Comparison of ENCODE assay signal across 8 cellular contexts in the genomic region with DNA sequence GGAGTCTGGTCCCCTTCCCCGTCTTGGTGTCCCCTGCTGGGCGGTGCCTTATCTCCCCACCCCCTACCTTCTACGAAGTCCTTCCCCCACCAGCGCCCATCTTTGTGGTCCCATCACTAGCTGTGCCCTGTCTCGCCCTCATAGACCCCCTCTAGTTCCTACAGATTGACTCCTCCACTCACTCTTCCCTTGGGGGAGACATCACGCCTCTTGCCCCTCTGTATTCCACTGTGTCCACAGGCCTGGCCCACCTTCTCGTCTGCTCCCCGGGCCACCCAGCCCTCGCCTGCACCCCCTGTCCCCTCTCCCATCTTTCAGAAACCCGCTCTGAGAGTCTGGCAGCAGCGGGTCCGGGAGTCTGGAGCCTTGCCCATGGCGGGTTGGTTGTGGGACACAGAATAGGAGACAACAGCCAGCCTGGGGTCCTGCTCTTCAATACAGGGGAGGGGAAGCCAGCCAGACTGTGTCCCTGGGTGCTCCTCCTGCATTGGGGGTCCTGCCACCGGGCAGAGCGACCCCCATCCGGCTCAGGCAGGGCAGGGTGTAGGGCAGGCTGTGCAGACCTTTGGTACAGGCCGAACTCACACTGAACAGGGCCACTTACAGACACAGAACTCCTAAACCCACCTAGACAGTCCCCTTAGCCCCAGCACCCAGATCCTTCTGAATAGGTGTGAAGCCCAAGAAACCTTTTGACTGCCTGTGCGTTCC. TPM values are rescaled to one million over a fixed set of nuclear protein-coding genes. Genes with fewer than 3 reads are reported as not detected.
DNase-seq lines count a peak whose midpoint lies in the region; ATAC-seq and TF ChIP-seq lines count a peak whose summit lies in the region.

No MANE protein-coding gene starts in this region.

- H3K9me3 Mint-ChIP-seq in Caco-2 (ENCODE audit: unreplicated experiment) = no peaks in the 10 kb centered on the region
- no peaks in the 10 kb centered on the region for H3K9me3 Mint-ChIP-seq in MCF 10A (ENCODE audit: unreplicated experiment)

- POLR2A ChIA-PET in Caco-2 (lab: Charles Lee) = no interaction called here
- POLR2A ChIA-PET in MCF 10A (lab: Yijun Ruan, JAX) = interaction anchor here (0.6 to 7.5 kb wide), 14 partner anchors 11 to 1378 kb away, joined by 3 to 182 read pairs (median 5); a partner anchor contains a TSS

- DNase-seq in Caco-2 (no peak), MCF 10A (ENCODE audit: unreplicated experiment) (no peak), COR-L47 (lab: John Stamatoyannopoulos, UW) (no peak), dedifferentiated amniotic fluid mesenchymal stem cell (ENCODE audit: extremely low spot score) (no peak)

- intact Hi-C loops in Caco-2 (cut with micrococcal nuclease; ENCODE audit: unreplicated experiment) (no loop called here), MCF 10A (cut with micrococcal nuclease) (no loop called here)

- no peak for ATAC-seq in HG02870 (IDR thresholded peaks at IDR 0.05; ENCODE audit: unreplicated experiment)
- no peak for ATAC-seq in HG03039 (IDR thresholded peaks at IDR 0.05; ENCODE audit: unreplicated experiment)

- H3K36me3 ChIP-seq in Caco-2 (ENCODE audit: control insufficient read depth, insufficient read depth, low read length) = peaks cover 6% of the 10 kb centered on the region
- peaks cover 32% of the 10 kb centered on the region for H3K36me3 ChIP-seq in HUES48 (ENCODE audit: control insufficient read depth, insufficient read depth, low read length)
- peaks cover 24% of the 10 kb centered on the region for H3K36me3 ChIP-seq in muscle layer of colon (ENCODE audit: insufficient read depth, low read length)

- H3K4me3 ChIP-seq in Caco-2 (ENCODE audit: low read depth, low read length) = peak overlapping the region; percentile 82
- H3K4me3 ChIP-seq in HUES48 (ENCODE audit: low read depth, low read length) = peak overlapping the region; percentile 95
- H3K4me3 ChIP-seq in muscle layer of colon (ENCODE audit: low read depth in 1 of 2, low read length in 2 of 2) = peak overlapping the region; percentile 71 to 77

- H3K4me3 Mint-ChIP-seq in Caco-2 (ENCODE audit: unreplicated experiment) = peak overlapping the region; percentile 92
- H3K4me3 Mint-ChIP-seq in MCF 10A (ENCODE audit: unreplicated experiment) = peak overlapping the region; percentile 90

- H3K9me3 ChIP-seq in Caco-2 = no peaks in the 10 kb centered on the region
- H3K9me3 ChIP-seq in HUES48 (ENCODE audit: control insufficient read depth, insufficient read depth, low read length) = no peaks in the 10 kb centered on the region
- no peaks in the 10 kb centered on the region for H3K9me3 ChIP-seq in muscle layer of colon (ENCODE audit: low read length)

- no peaks in the 10 kb centered on the region for H3K27me3 ChIP-seq in Caco-2 (replicated peaks; ENCODE audit: control insufficient read depth, insufficient read depth, low read length)
- no peaks in the 10 kb centered on the region for H3K27me3 ChIP-seq in HUES48 (ENCODE audit: control insufficient read depth, insufficient read depth, low read length)
- H3K27me3 ChIP-seq in muscle layer of colon (ENCODE audit: control insufficient read depth in 1 of 2, insufficient read depth in 2 of 2, low read length in 2 of 2) = no peaks in the 10 kb centered on the region

- H3K36me3 Mint-ChIP-seq in Caco-2 (ENCODE audit: insufficient read depth, unreplicated experiment) (peaks cover 22% of the 10 kb centered on the region), MCF 10A (ENCODE audit: insufficient read depth, unreplicated experiment) (peaks cover 49% of the 10 kb centered on the region)

- H3K27ac ChIP-seq in HUES48 (ENCODE audit: low read depth, low read length) (no peak overlapping the region), muscle layer of colon (ENCODE audit: low read depth, low read length) (peak overlapping the region; percentile 68)

- H3K9ac ChIP-seq in HUES48 (ENCODE audit: low read depth, low read length) = no peak overlapping the region
- peak overlapping the region; percentile 68 for H3K9ac ChIP-seq in muscle layer of colon (ENCODE audit: low read length)

- peaks cover 12% of the 10 kb centered on the region for H3K4me1 Mint-ChIP-seq in Caco-2 (ENCODE audit: low read depth, unreplicated experiment)
- peaks cover 44% of the 10 kb centered on the region for H3K4me1 Mint-ChIP-seq in MCF 10A (ENCODE audit: insufficient read depth, unreplicated experiment)

- TF ChIP-seq CTCF in Caco-2 (IDR thresholded peaks at IDR 0.05; ENCODE audit: insufficient read depth in 1 of 2, low read depth in 1 of 2, low read length in 1 of 2, severe bottlenecking in 1 of 2, unreplicated experiment in 1 of 2) (no peak), MCF 10A (IDR thresholded peaks at IDR 0.05; ENCODE audit: unreplicated experiment) (no peak)

- no TSS peak for BruUV-seq in Caco-2 (replicated peaks; lab: Mats Ljungman, UMichigan)
- no TSS peak for BruUV-seq in MCF 10A (replicated peaks; lab: Mats Ljungman, UMichigan)

- H3K27me3 Mint-ChIP-seq in Caco-2 (ENCODE audit: insufficient read depth, unreplicated experiment) = no peaks in the 10 kb centered on the region
- no peaks in the 10 kb centered on the region for H3K27me3 Mint-ChIP-seq in MCF 10A (ENCODE audit: insufficient read depth, unreplicated experiment)

- CTCF ChIA-PET in Caco-2 (lab: Charles Lee) (no interaction called here), MCF 10A (lab: Yijun Ruan, JAX) (interaction anchor here (0.6 to 3.2 kb wide), 9 partner anchors 13 to 750 kb away, joined by 3 to 31 read pairs (median 3); a partner anchor contains a TSS)

- H3K27ac Mint-ChIP-seq in Caco-2 (ENCODE audit: unreplicated experiment) (peak overlapping the region; percentile 98), MCF 10A (ENCODE audit: low read depth, unreplicated experiment) (peak overlapping the region; percentile 100)

- H3K4me1 ChIP-seq in Caco-2 (peaks cover 5% of the 10 kb centered on the region; the same call in 1 of the 2 replicates), HUES48 (ENCODE audit: control insufficient read depth, insufficient read depth, low read length) (0 out of 2 replicates have a peak, but pooled peaks cover 4% of the 10 kb centered on the region), muscle layer of colon (ENCODE audit: insufficient read depth, low read length) (peaks cover 22% of the 10 kb centered on the region)

RNA-seq across cellular contexts. Expression of a gene that starts 1.1 kb away (rescaled TPM):
- 128 and 164 TPM in 2 replicates for total RNA-seq in Caco-2 (2022)
- 167 and 244 TPM in 2 replicates for total RNA-seq in MCF 10A (2022)
